Comparison of ENCODE assay signal across 1 cellular context in the genomic region with DNA sequence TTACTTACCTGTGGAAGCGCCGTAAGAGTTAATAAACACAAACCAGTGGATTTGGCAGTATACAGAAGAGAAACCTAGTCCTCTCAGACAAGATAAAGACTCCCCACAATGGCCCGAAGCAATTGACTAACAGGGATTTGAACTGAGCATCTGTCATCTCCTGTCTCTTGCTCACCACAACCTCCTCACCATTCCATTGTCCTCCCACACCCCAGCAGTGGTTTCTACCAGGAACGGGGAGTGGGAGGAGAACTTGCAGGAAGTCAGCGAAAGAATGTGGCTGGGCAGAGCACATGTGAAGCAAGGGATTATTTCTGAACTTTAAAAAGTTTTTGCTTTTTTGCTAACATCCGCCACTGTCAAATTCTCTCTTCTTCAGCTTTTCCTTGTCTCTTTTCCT.
TF ChIP-seq lines count a peak whose summit lies in the region.

No MANE protein-coding gene starts in this region.

TF ChIP-seq in H1, 55 proteins besides CTCF, POLR2A, EP300 and RAD21:
- TF ChIP-seq BRCA1 (IDR thresholded peaks at IDR 0.05; ENCODE audit: low read depth, low read length) (no peak), BACH1 (IDR thresholded peaks at IDR 0.05; ENCODE audit: low read length) (no peak), RBBP5 (IDR thresholded peaks at IDR 0.05; ENCODE audit: borderline replicate concordance, low read depth, low read length) (no peak), CEBPB (IDR thresholded peaks at IDR 0.05; ENCODE audit: low read depth, low read length) (no peak), CBX8 (IDR thresholded peaks at IDR 0.05; ENCODE audit: borderline replicate concordance, low read depth, low read length) (no peak), SP1 (IDR thresholded peaks at IDR 0.05; ENCODE audit: low read depth, low read length) (no peak), RFX5 (IDR thresholded peaks at IDR 0.05; ENCODE audit: borderline replicate concordance, low read depth, low read length) (no peak), NANOG (IDR thresholded peaks at IDR 0.05; ENCODE audit: insufficient read depth, low read depth, low read length, poor library complexity, severe bottlenecking) (no peak)
- TF ChIP-seq, protein P1, sequence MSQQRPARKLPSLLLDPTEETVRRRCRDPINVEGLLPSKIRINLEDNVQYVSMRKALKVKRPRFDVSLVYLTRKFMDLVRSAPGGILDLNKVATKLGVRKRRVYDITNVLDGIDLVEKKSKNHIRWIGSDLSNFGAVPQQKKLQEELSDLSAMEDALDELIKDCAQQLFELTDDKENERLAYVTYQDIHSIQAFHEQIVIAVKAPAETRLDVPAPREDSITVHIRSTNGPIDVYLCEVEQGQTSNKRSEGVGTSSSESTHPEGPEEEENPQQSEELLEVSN (IDR thresholded peaks at IDR 0.05), result no peak
TF ChIP-seq in H1: peak in this region for 0.
